In genomic region chr2:226798422-226799210, GRCh38 we compare ENCODE assay signal across 7 cellular contexts. TPM values are rescaled to one million over a fixed set of nuclear protein-coding genes. Genes with fewer than 3 reads are reported as not detected.
A peak's percentile ranks its signal among the peaks of the same experiment; 100 is the strongest.
DNase-seq lines count a peak whose midpoint lies in the region; ATAC-seq and TF ChIP-seq lines count a peak whose summit lies in the region.

No MANE protein-coding gene starts in this region.

- ATAC-seq in GM18867 (IDR thresholded peaks at IDR 0.05; ENCODE audit: unreplicated experiment) = peak; percentile 28
- peak; percentile 16 for ATAC-seq in HG03039 (IDR thresholded peaks at IDR 0.05; ENCODE audit: unreplicated experiment)

- H3K9me3 ChIP-seq in SJSA1 (replicated peaks) = no peaks in the 10 kb centered on the region
- H3K9me3 ChIP-seq in spleen = no peaks in the 10 kb centered on the region

- TF ChIP-seq POLR2A in spleen (IDR thresholded peaks at IDR 0.05) = no peak

- peak overlapping the region; percentile 65 for H3K4me3 ChIP-seq in SJSA1
- H3K4me3 ChIP-seq in spleen = peak overlapping the region; percentile 61 to 86 (median 66)

- H3K4me1 ChIP-seq in SJSA1 (replicated peaks) (peaks cover 57% of the 10 kb centered on the region), spleen (peaks cover 10 to 88% (median 51%) of the 10 kb centered on the region in 6 donors)

- peak overlapping the region; percentile 88 for H3K27ac ChIP-seq in SJSA1
- peak overlapping the region; percentile 42 to 88 (median 82) for H3K27ac ChIP-seq in spleen

- peaks cover 67% of the 10 kb centered on the region for H3K36me3 ChIP-seq in SJSA1
- H3K36me3 ChIP-seq in spleen = no peaks in the 10 kb centered on the region

- peak in 2 of 11 experiments; percentile 12 to 20 for TF ChIP-seq CTCF in spleen (IDR thresholded peaks at IDR 0.05 in 8 of 11, conservative IDR thresholded peaks at IDR 0.05 in 3 of 11)

- in situ Hi-C loops in T47D (cut with HindIII; ENCODE audit: low pct_unique_long_range_greater_than_20kb, low sequenced_read_pairs) = no loop called here

- DNase-seq in SJSA1 (ENCODE audit: low read depth in 1 of 2, low spot score in 2 of 2) (peak; percentile 54 to 73), T47D (ENCODE audit: low read depth in 1 of 2, low spot score in 1 of 2) (peak; percentile 45 to 56), iris pigment epithelial cell (ENCODE audit: low read depth) (peak; percentile 70), spleen (peak; percentile 90), NCI-H1092 treated with DMSO at 0.1 percent for 48 hours (lab: John Stamatoyannopoulos, UW) (no peak)

- H3K27me3 ChIP-seq in SJSA1 (replicated peaks) (no peaks in the 10 kb centered on the region), spleen (replicated peaks in 1 of 7) (peaks cover 0 to 60% (median 23%) of the 10 kb centered on the region in 7 donors)

- 1 to 3% (median 1%) methylated on average over 22 to 80 of the region's 80 CpGs for WGBS in spleen, 5 donors

- intact Hi-C loops in spleen (cut with DNase I; ENCODE audit: low total_unique reads) = no loop called here

RNA-seq across cellular contexts. Expression of gene IRS1, which starts 1.0 kb away (rescaled TPM):
- 11.3 and 19.2 TPM in 2 replicates for total RNA-seq in SJSA1 (2014; rRNA removed; shearing (Covaris generic))
- 10 to 100 TPM in 2 of 7 donors, 1 to 10 TPM in 5; 6.2 to 11.6 (median 9.3) TPM for total RNA-seq in spleen
- 1 to 10 TPM in 2 of 3 donors, under 1 TPM in 1; 0.89 to 1.5 (median 1.2) TPM for polyA plus RNA-seq in spleen

RNA-seq across cellular contexts. Expression of gene RHBDD1, which starts 37.2 kb away (rescaled TPM):
- total RNA-seq in SJSA1 (2014; rRNA removed; shearing (Covaris generic)) = 10.1 and 22.1 TPM in 2 replicates
- 10 to 100 TPM; 27.1 to 67.5 (median 51.2) TPM for total RNA-seq in spleen
- 1 to 10 TPM; 6.1 to 8.0 (median 7.6) TPM for polyA plus RNA-seq in spleen
